8 cellular contexts compared by ENCODE assay signal in genomic region chr7:64314493-64315020, GRCh38. TPM values are rescaled to one million over a fixed set of nuclear protein-coding genes. Genes with fewer than 3 reads are reported as not detected.
DNase-seq lines count a peak whose midpoint lies in the region; ATAC-seq and TF ChIP-seq lines count a peak whose summit lies in the region.

No MANE protein-coding gene starts in this region.

- H3K36me3 ChIP-seq in heart left ventricle (no peaks in the 10 kb centered on the region), upper lobe of left lung (no peaks in the 10 kb centered on the region)

- H3K27ac ChIP-seq in heart left ventricle (peak overlapping the region in 6 of 12 donors; percentile 27 to 79 (median 60)), upper lobe of left lung (peak overlapping the region; percentile 69 to 83 (median 74))

- H3K4me1 ChIP-seq in heart left ventricle (peaks cover 0 to 25% (median 16%) of the 10 kb centered on the region in 12 donors), upper lobe of left lung (peaks cover 10 to 22% (median 15%) of the 10 kb centered on the region in 4 donors)

- H3K4me3 ChIP-seq in heart left ventricle = peak overlapping the region; percentile 51 to 89 (median 73)
- peak overlapping the region; percentile 59 to 84 (median 68) for H3K4me3 ChIP-seq in upper lobe of left lung

- intact Hi-C loops in heart left ventricle (cut with DNase I) (loop anchor here in 3 of 10 donors (5.0 to 10.0 kb wide), 4 partner anchors 250 to 480 kb away; partner anchors contain the start of genes ZNF138 (in 1 of the 3) and ZNF680 (in 1 of the 3)), left cardiac atrium (cut with DNase I) (no loop called here)

- H3K9me3 ChIP-seq in heart left ventricle = no peaks in the 10 kb centered on the region
- no peaks in the 10 kb centered on the region for H3K9me3 ChIP-seq in upper lobe of left lung

- TF ChIP-seq CTCF in heart left ventricle (IDR thresholded peaks at IDR 0.05) (no peak), upper lobe of left lung (IDR thresholded peaks at IDR 0.05) (no peak)

- H3K27ac Mint-ChIP-seq in activated naive CD4-positive, alpha-beta T cell treated with anti-CD3 and anti-CD28 coated beads, Interleukin-2, amount 50 U/mL, for 72 hours = peak overlapping the region; percentile 97 to 98

- peaks cover 0 to 4% of the 10 kb centered on the region in 2 donors for H3K9me3 Mint-ChIP-seq in activated naive CD4-positive, alpha-beta T cell treated with anti-CD3 and anti-CD28 coated beads, Interleukin-2, amount 50 U/mL, for 72 hours

- H3K27me3 ChIP-seq in heart left ventricle = no peaks in the 10 kb centered on the region
- no peaks in the 10 kb centered on the region for H3K27me3 ChIP-seq in upper lobe of left lung

- H3K36me3 Mint-ChIP-seq in activated naive CD4-positive, alpha-beta T cell treated with anti-CD3 and anti-CD28 coated beads, Interleukin-2, amount 50 U/mL, for 72 hours = peaks cover 25 to 49% of the 10 kb centered on the region in 2 donors

- TF ChIP-seq POLR2A in heart left ventricle (IDR thresholded peaks at IDR 0.05) (no peak), upper lobe of left lung (IDR thresholded peaks at IDR 0.05) (no peak)

- WGBS in heart left ventricle, 4 donors = 17 to 38% (median 22%) methylated on average over 14 of the region's 14 CpGs
- WGBS in upper lobe of left lung, 2 donors = 16 to 29% methylated on average over 14 of the region's 14 CpGs

- ATAC-seq in heart left ventricle = no peak
- no peak for ATAC-seq in left cardiac atrium
- ATAC-seq in activated naive CD4-positive, alpha-beta T cell treated with anti-CD3 and anti-CD28 coated beads, Interleukin-2, amount 50 U/mL, for 72 hours = no peak
- no peak for ATAC-seq in upper lobe of left lung (ENCODE audit: low FRiP score in 2 of 2)
- no peak for ATAC-seq in HG02840 (IDR thresholded peaks at IDR 0.05; ENCODE audit: low FRiP score, unreplicated experiment)

- TF ChIP-seq EP300 in upper lobe of left lung (IDR thresholded peaks at IDR 0.05) = no peak

- DNase-seq in heart left ventricle (no peak), left cardiac atrium (no peak), kidney tubule cell (ENCODE audit: low spot score) (peak; percentile 13), upper lobe of left lung (no peak), amniotic stem cell (lab: John Stamatoyannopoulos, UW) (no peak), cortex of kidney (lab: John Stamatoyannopoulos, UW) (no peak)
- DNase-seq in activated naive CD4-positive, alpha-beta T cell treated with anti-CD3 and anti-CD28 coated beads, Interleukin-2, amount 50 U/mL, for 72 hours (ENCODE audit: low spot score in 2 of 2) = no peak

RNA-seq across cellular contexts. Expression of gene ZNF736, which starts 0.8 kb away (rescaled TPM):
- total RNA-seq in heart left ventricle (1 to 10 TPM; 2.5 to 9.0 (median 3.9) TPM), left cardiac atrium (1 to 10 TPM; 5.5 to 7.3 TPM), upper lobe of left lung (10 to 100 TPM in 5 of 6 donors, 1 to 10 TPM in 1; 8.5 to 21.0 (median 13.7) TPM)
- 1 to 10 TPM; 1.4 to 3.9 TPM for polyA plus RNA-seq in heart left ventricle
- total RNA-seq in activated naive CD4-positive, alpha-beta T cell treated with anti-CD3 and anti-CD28 coated beads, Interleukin-2, amount 50 U/mL, for 72 hours = 10 to 100 TPM; 26.7 to 27.8 TPM
